Comparison of ENCODE assay signal across 12 cellular contexts in the genomic region with DNA sequence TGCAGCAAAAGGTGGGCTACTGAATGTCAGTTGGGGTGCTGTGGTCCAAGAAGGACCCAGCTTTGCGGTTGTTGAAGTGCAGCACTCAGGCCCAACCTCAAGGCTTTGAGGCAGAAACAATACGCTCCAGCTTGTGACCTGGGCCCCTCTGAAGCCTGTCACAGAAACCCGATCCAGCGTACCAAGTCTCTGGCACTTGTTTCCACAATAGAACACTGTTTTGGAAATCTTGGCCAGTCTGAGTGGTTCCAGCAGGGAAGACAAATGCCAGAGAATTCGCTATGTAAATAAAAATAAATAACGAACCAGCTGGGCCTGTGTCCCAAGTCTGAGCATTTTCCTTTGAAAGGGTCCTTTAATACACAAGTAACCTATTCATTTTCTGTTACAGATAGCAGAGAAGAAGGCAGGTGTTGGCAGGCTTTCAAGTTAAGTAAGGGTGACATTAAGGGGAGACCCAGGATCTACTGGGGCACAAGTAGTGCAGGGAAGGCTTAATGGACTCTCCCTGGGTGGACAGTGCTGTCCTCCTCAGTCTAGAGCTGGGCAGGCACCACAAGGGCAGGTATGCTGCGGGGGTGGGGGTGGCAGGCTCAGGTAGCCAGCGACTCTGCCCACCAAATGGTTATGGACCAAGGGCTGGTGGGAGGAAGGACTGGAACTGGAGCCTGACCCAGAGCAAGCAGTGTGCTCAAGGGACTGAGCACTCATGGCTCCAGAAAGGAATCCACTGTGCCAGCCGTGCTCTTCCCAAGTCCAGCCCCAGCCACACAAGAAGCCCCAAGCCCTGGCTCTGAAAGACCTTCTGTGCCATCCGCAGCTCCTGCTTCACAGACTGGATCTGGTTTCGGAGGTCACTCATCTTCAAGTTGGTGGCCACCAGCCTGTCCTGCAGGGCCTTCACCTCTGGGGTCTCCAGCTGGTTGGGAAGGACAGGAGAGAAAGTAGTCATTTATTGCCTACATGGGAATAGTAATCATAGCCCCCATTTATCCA. TPM values are rescaled to one million over a fixed set of nuclear protein-coding genes. Genes with fewer than 3 reads are reported as not detected.
A peak's percentile ranks its signal among the peaks of the same experiment; 100 is the strongest.
DNase-seq lines count a peak whose midpoint lies in the region; FAIRE-seq and TF ChIP-seq lines count a peak whose summit lies in the region.
"Had no signal": no experiment of that assay in that cellular context is flagged by ENCODE, and none has a peak within 500 bp of the region (broad histone marks: within the 10 kb centered on the region; RNA-seq: fewer than 3 reads in every experiment).

No MANE protein-coding gene starts in this region.

- DNase-seq in G401 (ENCODE audit: low spot score) (peak; percentile 71), SK-N-MC (ENCODE audit: low read depth, low spot score) (no peak), cardiac muscle cell (ENCODE audit: low read depth in 1 of 2, low spot score in 1 of 2) (peak in 1 of 2 donors; percentile 41), sigmoid colon (peak; percentile 84), epidermal melanocyte (ENCODE audit: insufficient read length, low spot score) (no peak), WERI-Rb-1 (no peak), GM12892 (ENCODE audit: insufficient read length) (no peak)
- DNase-seq in activated CD4-positive, CD25-positive, alpha-beta regulatory T cell (lab: John Stamatoyannopoulos, UW): no peak
- DNase-seq: NCI-H524 had no signal

- no peak overlapping the region for H3K27ac ChIP-seq in SK-N-MC
- H3K27ac ChIP-seq in cardiac muscle cell: peak overlapping the region; percentile 68
- peak overlapping the region; percentile 80 to 90 (median 84) for H3K27ac ChIP-seq in sigmoid colon
- no peak overlapping the region for H3K27ac ChIP-seq in WERI-Rb-1

- no peaks in the 10 kb centered on the region for H3K27me3 ChIP-seq in cardiac muscle cell
- H3K27me3 ChIP-seq in sigmoid colon: no peaks in the 10 kb centered on the region
- H3K27me3 ChIP-seq in WERI-Rb-1 (ENCODE audit: insufficient read depth, low read depth, severe bottlenecking): no peaks in the 10 kb centered on the region

- TF ChIP-seq POLR2A in sigmoid colon (IDR thresholded peaks at IDR 0.05) (no peak), GM12892 (IDR thresholded peaks at IDR 0.05; ENCODE audit: low read depth, low read length) (no peak)

- H3K4me3 ChIP-seq in SK-N-MC: 0 out of 2 replicates have a peak overlapping the region, but pooled peaks have one; percentile 25
- no peak overlapping the region for H3K4me3 ChIP-seq in cardiac muscle cell
- H3K4me3 ChIP-seq in sigmoid colon: no peak overlapping the region
- no peak overlapping the region for H3K4me3 ChIP-seq in WERI-Rb-1 (ENCODE audit: low read depth, low read length)

- intact Hi-C loops in sigmoid colon (cut with DNase I): loop anchor here (5.0 kb wide), 1 partner anchor 164 kb away; the partner anchor contains the start of gene SEC22C

- in situ Hi-C loops in G401 (cut with HindIII; ENCODE audit: low sequenced_read_pairs): no loop called here

- no peak for FAIRE-seq in GM12892 (lab: Jason Lieb, UNC)
- FAIRE-seq: islet of Langerhans, TTC549 had no signal

- 79 to 86% methylated on average over 11 of the region's 11 CpGs for WGBS in sigmoid colon, 2 donors

- H3K9me3 ChIP-seq in SK-N-MC (ENCODE audit: low read depth, low read length) (no peaks in the 10 kb centered on the region), cardiac muscle cell (ENCODE audit: low read depth) (no peaks in the 10 kb centered on the region), sigmoid colon (no peaks in the 10 kb centered on the region), WERI-Rb-1 (ENCODE audit: severe bottlenecking) (no peaks in the 10 kb centered on the region)

- peaks cover 10% of the 10 kb centered on the region for H3K4me1 ChIP-seq in cardiac muscle cell (ENCODE audit: low read depth)
- peaks cover 0 to 71% (median 66%) of the 10 kb centered on the region in 4 donors for H3K4me1 ChIP-seq in sigmoid colon

- H3K36me3 ChIP-seq in SK-N-MC (ENCODE audit: insufficient read depth, low read length) (no peaks in the 10 kb centered on the region), cardiac muscle cell (no peaks in the 10 kb centered on the region), sigmoid colon (no peaks in the 10 kb centered on the region), WERI-Rb-1 (no peaks in the 10 kb centered on the region)

- H3K9ac ChIP-seq in SK-N-MC (ENCODE audit: insufficient read length): no peak overlapping the region

- TF ChIP-seq CTCF in cardiac muscle cell (IDR thresholded peaks at IDR 0.05; ENCODE audit: low read depth, low read length) (no peak), sigmoid colon (IDR thresholded peaks at IDR 0.05) (no peak), WERI-Rb-1 (IDR thresholded peaks at IDR 0.05; ENCODE audit: low read depth, low read length) (no peak)

- peak in 3 of 4 donors; percentile 25 to 89 (median 68) for TF ChIP-seq EP300 in sigmoid colon (IDR thresholded peaks at IDR 0.05)

RNA-seq across cellular contexts. Expression of gene CCDC13, which starts 26.3 kb away (rescaled TPM):
- 1.4 and 3.3 TPM in 2 replicates for total RNA-seq in G401 (2014; rRNA removed; shearing (Covaris generic))
- total RNA-seq in cardiac muscle cell (1.5 and 3.3 TPM in 2 replicates), sigmoid colon (1 to 10 TPM in 3 of 4 donors, not detected in 1; 1.3 to 3.9 (median 1.8) TPM)
- polyA plus RNA-seq in cardiac muscle cell (2.8 and 3.1 TPM in 2 replicates), sigmoid colon (under 1 TPM; 0.60 to 0.85 (median 0.69) TPM)
- 0.61 TPM for polyA plus RNA-seq in GM12892 (2012; ENCODE audit: missing spikeins)

RNA-seq across cellular contexts. Expression of gene HHATL, which starts 44.2 kb away (rescaled TPM):
- total RNA-seq in G401 (2014; rRNA removed; shearing (Covaris generic)): not detected in 2 replicates
- 4.6 and 7.8 TPM in 2 replicates for total RNA-seq in cardiac muscle cell
- polyA plus RNA-seq in cardiac muscle cell: 8.1 and 17.4 TPM in 2 replicates
- not detected for total RNA-seq in sigmoid colon
- polyA plus RNA-seq in sigmoid colon: 1 to 10 TPM in 1 of 3 donors, under 1 TPM in 1, not detected in 1; 0.31 to 1.4 TPM
- not detected for polyA plus RNA-seq in GM12892 (2012; ENCODE audit: missing spikeins)
- total RNA-seq: bronchial epithelial cell had no signal

RNA-seq across cellular contexts. Expression of gene HIGD1A, which starts 57.5 kb away (rescaled TPM):
- 239 and 240 TPM in 2 replicates for total RNA-seq in G401 (2014; rRNA removed; shearing (Covaris generic))
- total RNA-seq in cardiac muscle cell (121 and 167 TPM in 2 replicates), sigmoid colon (100 to 1,000 TPM; 127 to 272 (median 176) TPM)
- polyA plus RNA-seq in cardiac muscle cell (352 and 445 TPM in 2 replicates), sigmoid colon (1,000 to 10,000 TPM in 1 of 3 donors, 100 to 1,000 TPM in 2; 314 to 1,597 (median 947) TPM)
- polyA plus RNA-seq in GM12892 (2012; ENCODE audit: missing spikeins): 174 TPM

Comparison
In these comparisons a context has a peak if more than half of its experiments do, and no peak if none do; other contexts are left out.
1. DNase-seq: peak in G401 (single experiment) and sigmoid colon (single experiment); none in SK-N-MC (single experiment), epidermal melanocyte (single experiment), WERI-Rb-1 (single experiment), GM12892 (single experiment) and activated CD4-positive, CD25-positive, alpha-beta regulatory T cell (0 of 4).
2. H3K27ac ChIP-seq: peak in cardiac muscle cell (single experiment) and sigmoid colon (4 of 4); none in SK-N-MC (single experiment) and WERI-Rb-1 (single experiment).